19 cellular contexts compared by ENCODE assay signal in genomic region chr11:46366260-46366659, GRCh38. TPM values are rescaled to one million over a fixed set of nuclear protein-coding genes. Genes with fewer than 3 reads are reported as not detected.
A peak's percentile ranks its signal among the peaks of the same experiment; 100 is the strongest.
DNase-seq lines count a peak whose midpoint lies in the region; ATAC-seq and TF ChIP-seq lines count a peak whose summit lies in the region.
"Had no signal": no experiment of that assay in that cellular context is flagged by ENCODE, and none has a peak within 500 bp of the region (broad histone marks: within the 10 kb centered on the region; RNA-seq: fewer than 3 reads in every experiment).

No MANE protein-coding gene starts in this region.

- H3K4me3 Mint-ChIP-seq in stimulated activated naive CD8-positive, alpha-beta T cell treated with anti-CD3 and anti-CD28 coated beads, Interleukin-15, amount 100 ng/mL, for 72 hours: no peak overlapping the region
- no peak overlapping the region for H3K4me3 Mint-ChIP-seq in WTC11

- no peaks in the 10 kb centered on the region for H3K27me3 ChIP-seq in lower lobe of right lung (ENCODE audit: low read depth)
- H3K27me3 ChIP-seq in uterus: no peaks in the 10 kb centered on the region

- no peak for DNase-seq in stimulated activated naive CD8-positive, alpha-beta T cell treated with anti-CD3 and anti-CD28 coated beads, Interleukin-15, amount 100 ng/mL, for 72 hours
- DNase-seq in stimulated activated naive CD8-positive, alpha-beta T cell treated with anti-CD3 and anti-CD28 coated beads, Interleukin-15, Interleukin-2, amounts not matched to agents 100 U/mL and 50 U/mL, for 24 hours: no peak
- DNase-seq in WTC11 (ENCODE audit: low spot score) (no peak), lower lobe of right lung (peak; percentile 43), uterus (no peak), ecto neural progenitor cell (ENCODE audit: low spot score) (no peak)
- DNase-seq: ACHN; AML-193; Caco-2; CD4-positive, CD25-positive, alpha-beta regulatory T cell; H7; MM.1S; NCI-H1092; NCI-H1694; SHP77 treated with DMSO at 0.1 percent for 48 hours; SK-N-SH had no signal

- no peak for TF ChIP-seq CTCF in WTC11 (IDR thresholded peaks at IDR 0.05)
- TF ChIP-seq CTCF in lower lobe of right lung (IDR thresholded peaks at IDR 0.05): no peak
- TF ChIP-seq CTCF in uterus (IDR thresholded peaks at IDR 0.05): no peak

- TF ChIP-seq POLR2A in uterus (IDR thresholded peaks at IDR 0.05): no peak

- intact Hi-C loops in lower lobe of right lung (cut with DNase I): no loop called here
- intact Hi-C loops in uterus (cut with DNase I; ENCODE audit: low total_unique reads): no loop called here

- H3K4me1 Mint-ChIP-seq in stimulated activated naive CD8-positive, alpha-beta T cell treated with anti-CD3 and anti-CD28 coated beads, Interleukin-15, amount 100 ng/mL, for 72 hours: peaks cover 83% of the 10 kb centered on the region
- peaks cover 32% of the 10 kb centered on the region for H3K4me1 Mint-ChIP-seq in WTC11

- peaks cover 38% of the 10 kb centered on the region for H3K36me3 ChIP-seq in lower lobe of right lung
- H3K36me3 ChIP-seq in uterus: no peaks in the 10 kb centered on the region

- H3K9me3 ChIP-seq in lower lobe of right lung: no peaks in the 10 kb centered on the region
- no peaks in the 10 kb centered on the region for H3K9me3 ChIP-seq in uterus
- H3K9me3 ChIP-seq: Caco-2, SK-N-SH had no signal

- no peaks in the 10 kb centered on the region for H3K9me3 Mint-ChIP-seq in stimulated activated naive CD8-positive, alpha-beta T cell treated with anti-CD3 and anti-CD28 coated beads, Interleukin-15, amount 100 ng/mL, for 72 hours
- H3K9me3 Mint-ChIP-seq in WTC11: no peaks in the 10 kb centered on the region
- H3K9me3 Mint-ChIP-seq: CD4-positive, CD25-positive, alpha-beta regulatory T cell had no signal

- peaks cover 43% of the 10 kb centered on the region for H3K4me1 ChIP-seq in lower lobe of right lung
- H3K4me1 ChIP-seq in uterus: no peaks in the 10 kb centered on the region

- POLR2A ChIA-PET in WTC11 (lab: Charles Lee): interaction anchor here (1.3 to 1.4 kb wide), 2 partner anchors 13 to 14 kb away, joined by 5 to 6 read pairs; no protein-coding TSS in a partner anchor

- H3K27ac Mint-ChIP-seq in stimulated activated naive CD8-positive, alpha-beta T cell treated with anti-CD3 and anti-CD28 coated beads, Interleukin-15, amount 100 ng/mL, for 72 hours: no peak overlapping the region
- no peak overlapping the region for H3K27ac Mint-ChIP-seq in WTC11

- no peaks in the 10 kb centered on the region for H3K27me3 Mint-ChIP-seq in stimulated activated naive CD8-positive, alpha-beta T cell treated with anti-CD3 and anti-CD28 coated beads, Interleukin-15, amount 100 ng/mL, for 72 hours
- no peaks in the 10 kb centered on the region for H3K27me3 Mint-ChIP-seq in WTC11 (ENCODE audit: low read depth)
- H3K27me3 Mint-ChIP-seq: CD4-positive, CD25-positive, alpha-beta regulatory T cell had no signal

- peaks cover 15% of the 10 kb centered on the region for H3K36me3 Mint-ChIP-seq in WTC11

- no peak overlapping the region for H3K27ac ChIP-seq in lower lobe of right lung
- peak overlapping the region; percentile 60 for H3K27ac ChIP-seq in temporal lobe (ENCODE audit: low read depth, low read length)
- no peak overlapping the region for H3K27ac ChIP-seq in uterus

- CTCF ChIA-PET in WTC11 (lab: Charles Lee): interaction anchor here (0.9 to 11.8 kb wide), 15 partner anchors 13 to 530 kb away, joined by 3 to 231 read pairs (median 6); no protein-coding TSS in a partner anchor

- peak; percentile 1 for ATAC-seq in stimulated activated naive CD8-positive, alpha-beta T cell treated with anti-CD3 and anti-CD28 coated beads, Interleukin-15, amount 100 ng/mL, for 72 hours
- ATAC-seq in stimulated activated naive CD8-positive, alpha-beta T cell treated with anti-CD3 and anti-CD28 coated beads, Interleukin-15, Interleukin-2, amounts not matched to agents 100 U/mL and 50 U/mL, for 24 hours: no peak
- ATAC-seq in WTC11 (no peak), lower lobe of right lung (no peak), HG03139 (IDR thresholded peaks at IDR 0.05; ENCODE audit: unreplicated experiment) (no peak)

- no peak overlapping the region for H3K4me3 ChIP-seq in lower lobe of right lung
- H3K4me3 ChIP-seq in uterus: no peak overlapping the region

TF ChIP-seq in WTC11, 78 proteins besides CTCF, POLR2A, EP300 and RAD21:
- TF ChIP-seq, protein P1, sequence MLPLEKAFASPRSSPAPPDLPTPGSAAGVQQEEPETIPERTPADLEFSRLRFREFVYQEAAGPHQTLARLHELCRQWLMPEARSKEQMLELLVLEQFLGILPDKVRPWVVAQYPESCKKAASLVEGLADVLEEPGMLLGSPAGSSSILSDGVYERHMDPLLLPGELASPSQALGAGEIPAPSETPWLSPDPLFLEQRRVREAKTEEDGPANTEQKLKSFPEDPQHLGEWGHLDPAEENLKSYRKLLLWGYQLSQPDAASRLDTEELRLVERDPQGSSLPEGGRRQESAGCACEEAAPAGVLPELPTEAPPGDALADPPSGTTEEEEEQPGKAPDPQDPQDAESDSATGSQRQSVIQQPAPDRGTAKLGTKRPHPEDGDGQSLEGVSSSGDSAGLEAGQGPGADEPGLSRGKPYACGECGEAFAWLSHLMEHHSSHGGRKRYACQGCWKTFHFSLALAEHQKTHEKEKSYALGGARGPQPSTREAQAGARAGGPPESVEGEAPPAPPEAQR (CRISPR knock-in tag; IDR thresholded peaks at IDR 0.05): no peak
- no peak for TF ChIP-seq ESRRA (CRISPR knock-in tag; IDR thresholded peaks at IDR 0.05; ENCODE audit: borderline replicate concordance)
- 0 out of 2 replicates have a peak, but pooled peaks have one; percentile 8 for TF ChIP-seq TP53 (CRISPR knock-in tag; IDR thresholded peaks at IDR 0.05)

RNA-seq across cellular contexts. Expression of gene MDK, which starts 15.2 kb away (rescaled TPM):
- total RNA-seq in WTC11 (2021) (560 to 611 TPM (median 602 TPM) in 3 replicates), lower lobe of right lung (26.1 TPM), temporal lobe (38.1 TPM), uterus (100 to 1,000 TPM in 2 of 4 donors, 10 to 100 TPM in 2; 61.7 to 305 (median 103) TPM)

RNA-seq across cellular contexts. Expression of gene DGKZ, which starts 19.0 kb away (rescaled TPM):
- total RNA-seq in WTC11 (2021) (107 to 139 TPM (median 115 TPM) in 3 replicates), lower lobe of right lung (55.3 TPM), temporal lobe (33.7 TPM), uterus (10 to 100 TPM; 13.5 to 55.3 (median 42.8) TPM)

RNA-seq across cellular contexts. Expression of gene CHRM4, which starts 25.3 kb away (rescaled TPM):
- total RNA-seq in WTC11 (2021): 0.62 to 0.85 TPM (median 0.62 TPM) in 3 replicates
- not detected for total RNA-seq in lower lobe of right lung
- 1.2 TPM for total RNA-seq in temporal lobe
- total RNA-seq in uterus: under 1 TPM in 2 of 4 donors, not detected in 2; 0.14 to 0.67 TPM
- total RNA-seq: NCI-H460 had no signal
